ENCODE assay signal across 20 cellular contexts in the genomic region with DNA sequence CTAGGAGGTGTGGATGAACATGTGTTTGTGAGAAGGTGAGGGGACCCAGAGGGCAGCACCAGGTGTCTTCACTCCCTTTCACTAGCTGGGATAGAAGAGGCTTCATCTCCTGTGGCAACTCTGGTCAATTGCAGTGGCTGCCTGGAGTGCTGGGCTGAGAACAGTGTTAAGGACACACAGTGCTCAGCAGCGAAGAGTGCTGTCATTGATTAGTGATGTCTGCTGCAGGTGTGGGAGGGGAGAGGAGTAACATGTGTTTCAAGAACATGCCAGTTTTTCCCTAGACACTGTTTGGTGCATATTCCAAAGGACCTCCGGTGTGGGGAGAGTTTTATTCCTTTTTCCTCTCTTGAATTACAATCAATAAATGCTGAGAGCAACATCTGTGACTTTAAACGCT.
A peak's percentile ranks its signal among the peaks of the same experiment; 100 is the strongest.
DNase-seq lines count a peak whose midpoint lies in the region; ATAC-seq and TF ChIP-seq lines count a peak whose summit lies in the region.
"Had no signal": no experiment of that assay in that cellular context is flagged by ENCODE, and none has a peak within 500 bp of the region (broad histone marks: within the 10 kb centered on the region; RNA-seq: fewer than 3 reads in every experiment).

No MANE protein-coding gene starts in this region.

- 83 to 87% methylated on average over 1 to 3 of the region's 3 CpGs for WGBS in endodermal cell (ENCODE audit: insufficient coverage in 1 of 2, insufficient read length in 1 of 2), 2 experiments

- peak overlapping the region; percentile 63 for H3K4me2 ChIP-seq in PC-9
- H3K4me2 ChIP-seq: hepatocyte had no signal

- no peaks in the 10 kb centered on the region for H3K27me3 Mint-ChIP-seq in activated naive CD8-positive, alpha-beta T cell treated with anti-CD3 and anti-CD28 coated beads, Interleukin-2, amount 50 U/mL, for 24 hours
- H3K27me3 Mint-ChIP-seq in activated naive CD8-positive, alpha-beta T cell treated with anti-CD3 and anti-CD28 coated beads for 36 hours: no peaks in the 10 kb centered on the region
- no peaks in the 10 kb centered on the region for H3K27me3 Mint-ChIP-seq in endodermal cell (ENCODE audit: insufficient read depth)
- H3K27me3 Mint-ChIP-seq in stimulated activated memory B cell treated with anti-CD40 and anti-IgM and Interleukin-4, amounts not matched to agents 10 μg/mL and 1 μg/mL and 100 μg/mL, for 72 hours: no peaks in the 10 kb centered on the region

- ATAC-seq in activated naive CD8-positive, alpha-beta T cell treated with anti-CD3 and anti-CD28 coated beads, Interleukin-2, amount 50 U/mL, for 24 hours: no peak
- ATAC-seq in stimulated activated memory B cell treated with anti-CD40 and anti-IgM and Interleukin-4, amounts not matched to agents 10 μg/mL and 1 μg/mL and 100 μg/mL, for 72 hours: no peak
- ATAC-seq in GM21390 (IDR thresholded peaks at IDR 0.05; ENCODE audit: unreplicated experiment): no peak
- ATAC-seq in HG03442 (IDR thresholded peaks at IDR 0.05; ENCODE audit: unreplicated experiment): no peak

- H3K27me3 ChIP-seq in PC-9 (ENCODE audit: insufficient read depth, low read depth) (no peaks in the 10 kb centered on the region), endodermal cell (ENCODE audit: control insufficient read depth, insufficient read depth, low read length, poor library complexity, severe bottlenecking) (no peaks in the 10 kb centered on the region)
- H3K27me3 ChIP-seq: hepatocyte had no signal

- peaks cover 18% of the 10 kb centered on the region for H3K9me3 Mint-ChIP-seq in activated naive CD8-positive, alpha-beta T cell treated with anti-CD3 and anti-CD28 coated beads, Interleukin-2, amount 50 U/mL, for 24 hours
- H3K9me3 Mint-ChIP-seq in activated naive CD8-positive, alpha-beta T cell treated with anti-CD3 and anti-CD28 coated beads for 36 hours: peaks cover 13% of the 10 kb centered on the region
- peaks cover 18% of the 10 kb centered on the region for H3K9me3 Mint-ChIP-seq in endodermal cell
- peaks cover 11% of the 10 kb centered on the region for H3K9me3 Mint-ChIP-seq in stimulated activated memory B cell treated with anti-CD40 and anti-IgM and Interleukin-4, amounts not matched to agents 10 μg/mL and 1 μg/mL and 100 μg/mL, for 72 hours

- H3F3A ChIP-seq in PC-9 (ENCODE audit: insufficient read depth, low read depth): peaks cover 35% of the 10 kb centered on the region

- intact Hi-C loops in PC-9 (cut with micrococcal nuclease; ENCODE audit: unreplicated experiment): no loop called here

- H3K9me2 ChIP-seq in PC-9 (ENCODE audit: insufficient read depth): no peaks in the 10 kb centered on the region

- DNase-seq in activated naive CD8-positive, alpha-beta T cell treated with anti-CD3 and anti-CD28 coated beads, Interleukin-2, amount 50 U/mL, for 24 hours: no peak
- no peak for DNase-seq in activated naive CD8-positive, alpha-beta T cell treated with anti-CD3 and anti-CD28 coated beads for 36 hours
- DNase-seq in PC-9 (no peak), endodermal cell (peak; percentile 54), C1 segment of cervical spinal cord (lab: John Stamatoyannopoulos, UW) (no peak)
- DNase-seq: activated CD4-positive, alpha-beta T cell treated with anti-CD3 and anti-CD28 coated beads for 1 hour; activated T-cell treated with anti-CD3 and anti-CD28 coated beads, Interleukin-2, amount 50 U/mL, for 1 hour; anterior cingulate cortex; foreskin melanocyte; NCI-H187 treated with DMSO at 0.1 percent for 48 hours; NCI-H226; NCI-H82; nucleus accumbens; Right ventricle myocardium superior; stimulated activated CD4-positive, alpha-beta T cell treated with anti-CD3 and anti-CD28 coated beads, Interleukin-4, amount 100 ng/mL, for 4 hours; SW 1271 had no signal

- H3K9me3 ChIP-seq in PC-9 (ENCODE audit: insufficient read depth, low read depth) (no peaks in the 10 kb centered on the region), endodermal cell (ENCODE audit: control insufficient read depth, low read length) (peaks cover 23% of the 10 kb centered on the region)

- no peaks in the 10 kb centered on the region for H3K36me3 ChIP-seq in PC-9 (ENCODE audit: low read depth)
- no peaks in the 10 kb centered on the region for H3K36me3 ChIP-seq in endodermal cell (ENCODE audit: control insufficient read depth, insufficient read depth, low read length)

- H3K4me3 Mint-ChIP-seq in activated naive CD8-positive, alpha-beta T cell treated with anti-CD3 and anti-CD28 coated beads, Interleukin-2, amount 50 U/mL, for 24 hours: no peak overlapping the region
- H3K4me3 Mint-ChIP-seq in activated naive CD8-positive, alpha-beta T cell treated with anti-CD3 and anti-CD28 coated beads for 36 hours: no peak overlapping the region
- H3K4me3 Mint-ChIP-seq in endodermal cell: no peak overlapping the region
- peak overlapping the region; percentile 13 for H3K4me3 Mint-ChIP-seq in stimulated activated memory B cell treated with anti-CD40 and anti-IgM and Interleukin-4, amounts not matched to agents 10 μg/mL and 1 μg/mL and 100 μg/mL, for 72 hours

- TF ChIP-seq CTCF in PC-9 (conservative IDR thresholded peaks at IDR 0.05) (no peak), endodermal cell (conservative IDR thresholded peaks at IDR 0.05) (no peak)

- H4K20me1 ChIP-seq in PC-9 (ENCODE audit: insufficient read depth): no peaks in the 10 kb centered on the region

- POLR2A ChIA-PET in PC-9 (lab: Charles Lee; ENCODE audit: unreplicated experiment): no interaction called here

- CTCF ChIA-PET in PC-9 (lab: Charles Lee): no interaction called here

- H3K27ac Mint-ChIP-seq in activated naive CD8-positive, alpha-beta T cell treated with anti-CD3 and anti-CD28 coated beads, Interleukin-2, amount 50 U/mL, for 24 hours: peak overlapping the region; percentile 30
- no peak overlapping the region for H3K27ac Mint-ChIP-seq in activated naive CD8-positive, alpha-beta T cell treated with anti-CD3 and anti-CD28 coated beads for 36 hours
- no peak overlapping the region for H3K27ac Mint-ChIP-seq in endodermal cell
- peak overlapping the region; percentile 73 for H3K27ac Mint-ChIP-seq in stimulated activated memory B cell treated with anti-CD40 and anti-IgM and Interleukin-4, amounts not matched to agents 10 μg/mL and 1 μg/mL and 100 μg/mL, for 72 hours

- no peak overlapping the region for H3K9ac ChIP-seq in endodermal cell (ENCODE audit: extremely low read depth, low read length, poor library complexity, severe bottlenecking)

- H3K36me3 Mint-ChIP-seq in activated naive CD8-positive, alpha-beta T cell treated with anti-CD3 and anti-CD28 coated beads, Interleukin-2, amount 50 U/mL, for 24 hours (ENCODE audit: low read depth): peaks cover 10% of the 10 kb centered on the region
- H3K36me3 Mint-ChIP-seq in activated naive CD8-positive, alpha-beta T cell treated with anti-CD3 and anti-CD28 coated beads for 36 hours: peaks cover 10% of the 10 kb centered on the region
- H3K36me3 Mint-ChIP-seq in endodermal cell (ENCODE audit: low read depth): no peaks in the 10 kb centered on the region
- H3K36me3 Mint-ChIP-seq in stimulated activated memory B cell treated with anti-CD40 and anti-IgM and Interleukin-4, amounts not matched to agents 10 μg/mL and 1 μg/mL and 100 μg/mL, for 72 hours: no peaks in the 10 kb centered on the region

- no TSS peak for BruUV-seq in PC-9 (replicated peaks; lab: Mats Ljungman, UMichigan)

- H3K4me3 ChIP-seq in PC-9: 0 out of 2 replicates have a peak overlapping the region, but pooled peaks have one; percentile 12
- no peak overlapping the region for H3K4me3 ChIP-seq in endodermal cell (ENCODE audit: low read length)
- H3K4me3 ChIP-seq: hepatocyte had no signal

- peak overlapping the region; percentile 58; the same call in 1 of the 2 replicates for H2AFZ ChIP-seq in PC-9
- H2AFZ ChIP-seq: hepatocyte had no signal

- peaks cover 41% of the 10 kb centered on the region for H3K4me1 ChIP-seq in PC-9 (replicated peaks; ENCODE audit: insufficient read depth)
- H3K4me1 ChIP-seq in endodermal cell (ENCODE audit: control insufficient read depth, insufficient read depth, low read length): peaks cover 21% of the 10 kb centered on the region

- no peaks in the 10 kb centered on the region for H3K79me2 ChIP-seq in PC-9 (ENCODE audit: low read depth)
- H3K79me2 ChIP-seq: hepatocyte had no signal

- peak overlapping the region; percentile 37 for H3K27ac ChIP-seq in PC-9
- no peak overlapping the region for H3K27ac ChIP-seq in endodermal cell (ENCODE audit: low read depth, low read length)
- H3K27ac ChIP-seq: hepatocyte had no signal

- peaks cover 55% of the 10 kb centered on the region for H3K4me1 Mint-ChIP-seq in activated naive CD8-positive, alpha-beta T cell treated with anti-CD3 and anti-CD28 coated beads, Interleukin-2, amount 50 U/mL, for 24 hours
- peaks cover 33% of the 10 kb centered on the region for H3K4me1 Mint-ChIP-seq in activated naive CD8-positive, alpha-beta T cell treated with anti-CD3 and anti-CD28 coated beads for 36 hours
- peaks cover 58% of the 10 kb centered on the region for H3K4me1 Mint-ChIP-seq in endodermal cell
- H3K4me1 Mint-ChIP-seq in stimulated activated memory B cell treated with anti-CD40 and anti-IgM and Interleukin-4, amounts not matched to agents 10 μg/mL and 1 μg/mL and 100 μg/mL, for 72 hours: peaks cover 86% of the 10 kb centered on the region

Comparison
In these comparisons a context has a peak if more than half of its experiments do, and no peak if none do; other contexts are left out.
1. H3K27ac Mint-ChIP-seq: peak in activated naive CD8-positive, alpha-beta T cell treated with anti-CD3 and anti-CD28 coated beads, Interleukin-2, amount 50 U/mL, for 24 hours (single experiment) and stimulated activated memory B cell treated with anti-CD40 and anti-IgM and Interleukin-4, amounts not matched to agents 10 μg/mL and 1 μg/mL and 100 μg/mL, for 72 hours (single experiment); none in activated naive CD8-positive, alpha-beta T cell treated with anti-CD3 and anti-CD28 coated beads for 36 hours (single experiment) and endodermal cell (single experiment).